In genomic region chr13:100146534-100146933, GRCh38 we compare ENCODE assay signal across 3 cellular contexts.
TF ChIP-seq lines count a peak whose summit lies in the region.

No MANE protein-coding gene starts in this region.

TF ChIP-seq in GM23338, 12 proteins besides CTCF, POLR2A, EP300 and RAD21 (continues in another document):
- TF ChIP-seq CREB1 (CRISPR knock-in tag; IDR thresholded peaks at IDR 0.05; ENCODE audit: low read depth) (no peak), ETS1 (IDR thresholded peaks at IDR 0.05) (no peak), EZH2phosphoT487 (IDR thresholded peaks at IDR 0.05; ENCODE audit: unreplicated experiment) (no peak), EZH2 (IDR thresholded peaks at IDR 0.05; ENCODE audit: low read depth, unreplicated experiment) (no peak), POLR2AphosphoS5 (IDR thresholded peaks at IDR 0.05; ENCODE audit: low read depth) (no peak), REST (IDR thresholded peaks at IDR 0.05; ENCODE audit: unreplicated experiment) (no peak), NANOG (IDR thresholded peaks at IDR 0.05; ENCODE audit: borderline replicate concordance) (no peak)

TF ChIP-seq in HEK293, 187 proteins besides CTCF, POLR2A, EP300 and RAD21:
- TF ChIP-seq ZNF610 (tag by site-specific recombination; IDR thresholded peaks at IDR 0.05; ENCODE audit: borderline replicate concordance) (no peak), ZNF169 (tag by site-specific recombination; IDR thresholded peaks at IDR 0.05) (no peak), ZNF184 (tag by site-specific recombination; IDR thresholded peaks at IDR 0.05) (peak; percentile 99), ZNF37A (tag by site-specific recombination; IDR thresholded peaks at IDR 0.05) (no peak), PRDM6 (tag by site-specific recombination; IDR thresholded peaks at IDR 0.05) (no peak)

TF ChIP-seq in K562, 482 proteins besides CTCF, POLR2A, EP300 and RAD21:
- TF ChIP-seq RNF219 (CRISPR knock-in tag; IDR thresholded peaks at IDR 0.05) (no peak), RBM25 (IDR thresholded peaks at IDR 0.05; ENCODE audit: low read depth, low read length, severe bottlenecking) (peak; percentile 82)
